ENCODE assay signal across 8 cellular contexts in the genomic region with DNA sequence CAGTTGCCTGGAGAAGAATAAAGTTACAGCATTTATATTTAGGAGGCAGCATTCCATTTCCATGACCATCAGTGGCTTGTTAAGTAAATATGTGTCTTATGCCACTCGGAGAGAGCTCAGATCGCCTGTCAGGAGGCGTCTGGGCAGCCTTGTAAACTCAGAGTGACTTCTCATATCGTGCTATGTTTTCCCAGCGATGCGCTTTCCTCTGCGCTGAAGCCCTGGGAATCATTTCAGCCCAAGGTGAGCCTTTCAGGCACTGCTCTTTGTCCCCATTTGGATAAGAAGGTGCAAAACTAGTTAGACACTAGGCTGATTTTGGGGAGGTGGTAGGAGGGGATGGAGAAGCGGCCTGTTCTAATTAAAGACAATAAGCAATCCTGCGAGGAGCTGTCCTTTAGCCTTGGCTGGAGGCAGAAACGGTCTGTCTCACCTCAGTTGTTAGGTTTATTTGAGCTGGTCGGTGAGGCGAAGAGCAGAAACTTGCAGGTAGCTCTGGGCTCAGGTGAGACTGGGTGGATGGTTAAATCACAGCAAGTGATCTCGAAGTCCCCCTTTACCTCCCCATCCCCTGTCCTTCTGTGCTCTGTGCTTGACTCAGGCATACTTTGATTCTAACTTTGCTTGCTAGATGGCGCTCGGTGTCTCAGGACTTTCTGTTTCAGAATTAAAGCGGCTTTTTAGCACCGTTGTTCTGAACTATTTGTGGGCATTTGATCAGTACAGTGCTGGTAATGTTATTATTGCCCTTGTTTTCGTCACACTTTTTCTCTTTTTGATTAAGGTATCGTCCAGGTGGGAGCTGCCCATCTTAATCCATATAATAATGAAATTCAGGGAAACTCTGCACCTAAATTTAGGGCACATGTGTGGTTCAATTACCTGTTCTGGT. TPM values are rescaled to one million over a fixed set of nuclear protein-coding genes. Genes with fewer than 3 reads are reported as not detected.
DNase-seq lines count a peak whose midpoint lies in the region; ATAC-seq and TF ChIP-seq lines count a peak whose summit lies in the region.

No MANE protein-coding gene starts in this region.

- H3K27me3 ChIP-seq in GM23338 (ENCODE audit: insufficient read depth) = peaks cover 99% of the 10 kb centered on the region
- no peaks in the 10 kb centered on the region for H3K27me3 ChIP-seq in Loucy (ENCODE audit: insufficient read depth, low read length, poor library complexity, severe bottlenecking)
- peaks cover 100% of the 10 kb centered on the region for H3K27me3 ChIP-seq in left ventricle myocardium inferior (ENCODE audit: low read depth)
- peaks cover 83 to 96% (median 84%) of the 10 kb centered on the region in 3 donors for H3K27me3 ChIP-seq in skeletal muscle tissue (ENCODE audit: control insufficient read depth in 3 of 3, insufficient read depth in 3 of 3, low read length in 3 of 3)

- H3K79me2 ChIP-seq in GM23338 (replicated peaks; ENCODE audit: insufficient read depth) (no peaks in the 10 kb centered on the region), Loucy (ENCODE audit: insufficient read depth, low read length) (no peaks in the 10 kb centered on the region)

- H4K20me1 ChIP-seq in GM23338 (replicated peaks; ENCODE audit: insufficient read depth) (peaks cover 12% of the 10 kb centered on the region), Loucy (ENCODE audit: insufficient read depth, low read length, poor library complexity, severe bottlenecking) (no peaks in the 10 kb centered on the region)

- intact Hi-C loops in left ventricle myocardium inferior (cut with micrococcal nuclease) = loop anchor here (10.0 kb wide), 1 partner anchor 197 kb away; no protein-coding TSS in a partner anchor

- H3K27ac Mint-ChIP-seq in GM23338 = no peak overlapping the region
- no peak overlapping the region for H3K27ac Mint-ChIP-seq in WTC11

- H3K36me3 ChIP-seq in GM23338 (ENCODE audit: insufficient read depth) = no peaks in the 10 kb centered on the region
- H3K36me3 ChIP-seq in Loucy (ENCODE audit: insufficient read depth, low read length) = no peaks in the 10 kb centered on the region
- no peaks in the 10 kb centered on the region for H3K36me3 ChIP-seq in left ventricle myocardium inferior
- no peaks in the 10 kb centered on the region for H3K36me3 ChIP-seq in skeletal muscle tissue (ENCODE audit: control insufficient read depth in 3 of 3, insufficient read depth in 3 of 3, low read length in 3 of 3)

- H3K4me1 Mint-ChIP-seq in GM23338 (peaks cover 54% of the 10 kb centered on the region), WTC11 (peaks cover 63% of the 10 kb centered on the region)

- ATAC-seq in GM23338 (peak; percentile 75), WTC11 (peak; percentile 83)

- H3K4me2 ChIP-seq in GM23338 = peak overlapping the region; percentile 76
- peak overlapping the region; percentile 57 for H3K4me2 ChIP-seq in Loucy (ENCODE audit: low read depth, low read length, poor library complexity, severe bottlenecking)

- no peaks in the 10 kb centered on the region for H3K9me2 ChIP-seq in GM23338 (ENCODE audit: insufficient read depth)
- no peaks in the 10 kb centered on the region for H3K9me2 ChIP-seq in Loucy (replicated peaks; ENCODE audit: low read depth, low read length)

- H3K27me3 Mint-ChIP-seq in GM23338 (ENCODE audit: insufficient read depth, low read depth, poor library complexity) (no peaks in the 10 kb centered on the region), WTC11 (ENCODE audit: low read depth) (no peaks in the 10 kb centered on the region)

- peak overlapping the region; percentile 41; the same call in 1 of the 2 replicates for H3K4me3 ChIP-seq in GM23338
- no peak overlapping the region for H3K4me3 ChIP-seq in Loucy (ENCODE audit: low read length, poor library complexity, severe bottlenecking)
- peak overlapping the region; percentile 9 for H3K4me3 ChIP-seq in left ventricle myocardium inferior
- peak overlapping the region in 2 of 3 donors; percentile 3 to 27 for H3K4me3 ChIP-seq in skeletal muscle tissue (ENCODE audit: low read length in 3 of 3)

- H3K4me3 Mint-ChIP-seq in GM23338 (peak overlapping the region; percentile 56), WTC11 (peak overlapping the region; percentile 53)

- H3K4me1 ChIP-seq in GM23338 (ENCODE audit: insufficient read depth) = peaks cover 68% of the 10 kb centered on the region
- no peaks in the 10 kb centered on the region for H3K4me1 ChIP-seq in Loucy (ENCODE audit: insufficient read depth, low read length, poor library complexity, severe bottlenecking)
- peaks cover 26% of the 10 kb centered on the region for H3K4me1 ChIP-seq in left ventricle myocardium inferior
- peaks cover 9 to 10% (median 9%) of the 10 kb centered on the region in 3 donors for H3K4me1 ChIP-seq in skeletal muscle tissue (ENCODE audit: control insufficient read depth in 3 of 3, insufficient read depth in 3 of 3, low read length in 3 of 3)

- no peak overlapping the region for H2AFZ ChIP-seq in GM23338
- H2AFZ ChIP-seq in Loucy (ENCODE audit: low read length) = no peak overlapping the region; the same call in 1 of the 2 replicates

- POLR2A ChIA-PET in WTC11 (lab: Charles Lee) = interaction anchor here (0.8 to 1.0 kb wide), 4 partner anchors 13 to 194 kb away, joined by 3 to 7 read pairs (median 4); no protein-coding TSS in a partner anchor

- H3K9me3 Mint-ChIP-seq in GM23338 (peaks cover 4% of the 10 kb centered on the region; the same call in 2 of the 3 replicates), WTC11 (no peaks in the 10 kb centered on the region)

- H3K9ac ChIP-seq in Loucy (ENCODE audit: low read depth, low read length, poor library complexity, severe bottlenecking) = no peak overlapping the region
- no peak overlapping the region for H3K9ac ChIP-seq in skeletal muscle tissue (ENCODE audit: low read depth in 1 of 3, low read length in 3 of 3)

- no peaks in the 10 kb centered on the region for H3K9me3 ChIP-seq in Loucy (ENCODE audit: insufficient read depth, low read depth, low read length)
- no peaks in the 10 kb centered on the region for H3K9me3 ChIP-seq in left ventricle myocardium inferior (replicated peaks)
- peaks cover 0 to 1% (median 0%) of the 10 kb centered on the region in 3 donors for H3K9me3 ChIP-seq in skeletal muscle tissue (ENCODE audit: control insufficient read depth in 3 of 3, low read length in 3 of 3)

- DNase-seq in stimulated activated CD4-positive, alpha-beta T cell treated with anti-CD3 and anti-CD28 coated beads, Interleukin-4, amount 100 ng/mL, for 24 hours = peak; percentile 30
- DNase-seq in stimulated activated CD4-positive, alpha-beta T cell treated with anti-CD3 and anti-CD28 coated beads, Interleukin-12 subunit alpha, Interleukin-12 subunit beta, amount 100 ng/mL, for 4 hours = no peak
- DNase-seq in GM23338 (ENCODE audit: low spot score) = peak; percentile 94
- DNase-seq in WTC11 (ENCODE audit: low spot score) = peak; percentile 58
- DNase-seq in left ventricle myocardium inferior = no peak
- DNase-seq in globus pallidus (ENCODE audit: low spot score) = no peak

- H3K27ac ChIP-seq in GM23338 (ENCODE audit: low read depth) (no peak overlapping the region), left ventricle myocardium inferior (replicated peaks) (no peak overlapping the region), skeletal muscle tissue (ENCODE audit: low read depth, low read length) (no peak overlapping the region)

- CTCF ChIA-PET in WTC11 (lab: Charles Lee) = interaction anchor here (0.6 to 2.6 kb wide), 12 partner anchors 10 to 1243 kb away, joined by 3 to 22 read pairs (median 4); a partner anchor contains a TSS

- H3K36me3 Mint-ChIP-seq in GM23338 (ENCODE audit: low read depth) = peaks cover 3% of the 10 kb centered on the region; the same call in 2 of the 3 replicates
- H3K36me3 Mint-ChIP-seq in WTC11 = peaks cover 2% of the 10 kb centered on the region; the same call in 1 of the 2 replicates

- TF ChIP-seq CTCF in GM23338 (conservative IDR thresholded peaks at IDR 0.05; ENCODE audit: low read depth in 2 of 2) = peak; percentile 72 to 81
- TF ChIP-seq CTCF in Loucy (conservative IDR thresholded peaks at IDR 0.05; ENCODE audit: low read length) = peak; percentile 49
- no peak for TF ChIP-seq CTCF in WTC11 (IDR thresholded peaks at IDR 0.05)
- TF ChIP-seq CTCF in left ventricle myocardium inferior (IDR thresholded peaks at IDR 0.05; ENCODE audit: borderline replicate concordance) = peak; percentile 59

- peaks cover 39% of the 10 kb centered on the region for H3F3A ChIP-seq in GM23338 (replicated peaks; ENCODE audit: low read depth)
- no peaks in the 10 kb centered on the region for H3F3A ChIP-seq in Loucy (ENCODE audit: low read depth)

TF ChIP-seq in GM23338, 12 proteins besides CTCF, POLR2A, EP300 and RAD21 (continues in another document):
- peak; percentile 40 for TF ChIP-seq EZH2 (IDR thresholded peaks at IDR 0.05; ENCODE audit: low read depth, unreplicated experiment)

TF ChIP-seq in WTC11, 78 proteins besides CTCF, POLR2A, EP300 and RAD21:
- TF ChIP-seq SP1 (CRISPR knock-in tag; conservative IDR thresholded peaks at IDR 0.05) = peak; percentile 48
- no peak for TF ChIP-seq TEAD1 (CRISPR knock-in tag; IDR thresholded peaks at IDR 0.05)
TF ChIP-seq in WTC11: peak in this region for 1.

RNA-seq across cellular contexts. Expression of a gene that starts 24.6 kb away (rescaled TPM):
- total RNA-seq in GM23338 (2014; rRNA removed; shearing (Covaris generic)) = not detected in 2 replicates
- polyA plus RNA-seq in GM23338 (2016; fragmentation: Nextera tagmentation; extraction: Ambion mirVana) = not detected in 2 replicates
- total RNA-seq in WTC11 (2021) (0.18 to 0.34 TPM (median 0.31 TPM) in 3 replicates), left ventricle myocardium inferior (0.47 TPM), skeletal muscle tissue (4.2 TPM)

RNA-seq across cellular contexts. Expression of a gene that starts 26.6 kb away (rescaled TPM):
- 0.59 and 3.0 TPM in 2 replicates for total RNA-seq in GM23338 (2014; rRNA removed; shearing (Covaris generic))
- 4.5 and 9.2 TPM in 2 replicates for polyA plus RNA-seq in GM23338 (2016; fragmentation: Nextera tagmentation; extraction: Ambion mirVana)
- 0.76 to 1.7 TPM (median 1.5 TPM) in 3 replicates for total RNA-seq in WTC11 (2021)
- 0.60 TPM for total RNA-seq in left ventricle myocardium inferior
- 5.2 TPM for total RNA-seq in skeletal muscle tissue

Comparison
In these comparisons a context has a peak if more than half of its experiments do, and no peak if none do; other contexts are left out.
1. DNase-seq: peak in stimulated activated CD4-positive, alpha-beta T cell treated with anti-CD3 and anti-CD28 coated beads, Interleukin-4, amount 100 ng/mL, for 24 hours (single experiment), GM23338 (single experiment) and WTC11 (single experiment); none in stimulated activated CD4-positive, alpha-beta T cell treated with anti-CD3 and anti-CD28 coated beads, Interleukin-12 subunit alpha, Interleukin-12 subunit beta, amount 100 ng/mL, for 4 hours (single experiment), left ventricle myocardium inferior (single experiment) and globus pallidus (single experiment).